25 cellular contexts compared by ENCODE assay signal in the genomic region with DNA sequence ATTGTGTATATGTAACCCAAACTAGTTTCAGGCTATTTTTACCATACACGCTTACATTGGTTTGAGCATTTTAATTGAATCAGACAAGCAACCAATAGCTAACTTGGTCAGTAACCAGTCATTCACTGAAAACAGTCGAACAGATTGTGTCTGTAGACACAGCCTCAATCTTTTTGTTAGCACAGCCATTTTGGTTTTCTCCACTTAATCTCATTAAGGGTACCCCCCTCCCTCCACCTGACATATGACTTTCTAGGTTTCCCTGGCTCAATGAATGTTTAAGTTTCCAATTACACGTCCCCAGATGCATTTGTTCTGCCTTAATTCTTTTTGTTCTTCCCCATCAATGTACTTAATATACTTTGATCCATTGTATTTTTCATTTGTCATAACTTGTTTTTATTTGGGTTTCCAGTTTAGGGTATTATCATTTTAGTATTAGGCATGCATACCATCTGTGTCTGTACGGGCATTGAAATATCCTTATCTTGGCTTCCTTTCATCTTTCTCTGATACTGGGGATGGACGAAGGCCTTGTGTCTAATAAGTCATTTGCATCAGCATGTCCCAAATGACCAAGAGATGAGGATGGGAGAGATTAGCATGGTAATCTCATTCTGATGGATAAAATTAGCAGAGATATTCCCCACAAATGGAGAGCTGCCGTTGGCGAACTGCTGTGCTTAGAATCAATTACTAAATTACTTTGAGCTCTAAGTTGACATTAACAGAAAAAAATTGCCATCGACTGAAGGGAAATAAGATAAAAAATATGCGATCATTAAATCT. TPM values are rescaled to one million over a fixed set of nuclear protein-coding genes. Genes with fewer than 3 reads are reported as not detected.
A peak's percentile ranks its signal among the peaks of the same experiment; 100 is the strongest.
DNase-seq lines count a peak whose midpoint lies in the region; TF ChIP-seq lines count a peak whose summit lies in the region.
"Had no signal": no experiment of that assay in that cellular context is flagged by ENCODE, and none has a peak within 500 bp of the region (broad histone marks: within the 10 kb centered on the region; RNA-seq: fewer than 3 reads in every experiment).

No MANE protein-coding gene starts in this region.

- H3K4me3 ChIP-seq in WERI-Rb-1 (ENCODE audit: low read depth, low read length), result no peak overlapping the region
- no peak overlapping the region for H3K4me3 ChIP-seq in Peyer's patch
- H3K4me3 ChIP-seq: SK-N-MC had no signal

- no peaks in the 10 kb centered on the region for H3K27me3 ChIP-seq in WERI-Rb-1 (ENCODE audit: insufficient read depth, low read depth, severe bottlenecking)
- no peaks in the 10 kb centered on the region for H3K27me3 ChIP-seq in Peyer's patch

- no peaks in the 10 kb centered on the region for H3K9me3 ChIP-seq in WERI-Rb-1 (ENCODE audit: severe bottlenecking)
- H3K9me3 ChIP-seq in Peyer's patch, result no peaks in the 10 kb centered on the region

- TF ChIP-seq CTCF in WERI-Rb-1 (IDR thresholded peaks at IDR 0.05; ENCODE audit: low read depth, low read length) (no peak), Peyer's patch (IDR thresholded peaks at IDR 0.05) (no peak)

- no peaks in the 10 kb centered on the region for H3K4me1 ChIP-seq in Peyer's patch

- H3K36me3 ChIP-seq in WERI-Rb-1, result no peaks in the 10 kb centered on the region
- H3K36me3 ChIP-seq in Peyer's patch, result no peaks in the 10 kb centered on the region

- peak; percentile 6 to 15 for DNase-seq in NCI-H2081 (lab: John Stamatoyannopoulos, UW)
- no peak for DNase-seq in NCI-H2081 treated with DMSO at 0.1 percent for 48 hours (lab: John Stamatoyannopoulos, UW)
- DNase-seq in NCI-H82 (lab: John Stamatoyannopoulos, UW), result peak; percentile 98
- DNase-seq in WERI-Rb-1, result peak; percentile 16
- DNase-seq in mucosa of gallbladder (ENCODE audit: low spot score), result no peak
- no peak for DNase-seq in NCI-H2029 (lab: John Stamatoyannopoulos, UW)
- DNase-seq in Peyer's patch, result no peak
- DNase-seq: CD8-positive, alpha-beta T cell; DMS153; DND-41; NCI-H1048; NCI-H1417; NCI-H1694; NCI-H2107; NCI-H226; NCI-H510A treated with DMSO at 0.1 percent for 48 hours; NCI-H774; SHP77 had no signal

- H3K27ac ChIP-seq in WERI-Rb-1 (peak overlapping the region; percentile 55), Peyer's patch (no peak overlapping the region)
- H3K27ac ChIP-seq: 22Rv1, C4-2B, HL-60, RWPE1, SK-N-MC had no signal

- TF ChIP-seq POLR2A in Peyer's patch (IDR thresholded peaks at IDR 0.05), result no peak

RNA-seq across cellular contexts. Expression of a gene that starts 35.9 kb away (rescaled TPM):
- 0.26 TPM for total RNA-seq in mucosa of gallbladder
- 1 to 10 TPM in 1 of 4 donors, under 1 TPM in 1, not detected in 2; 0.80 to 1.5 TPM for total RNA-seq in Peyer's patch
- total RNA-seq: B cell; CD8-positive, alpha-beta T cell; H1 had no signal

Comparison
In these comparisons a context has a peak if more than half of its experiments do, and no peak if none do; other contexts are left out.
1. DNase-seq: peak in NCI-H2081 (2 of 2), NCI-H82 (single experiment) and WERI-Rb-1 (single experiment); none in NCI-H2081 treated with DMSO at 0.1 percent for 48 hours (single experiment), mucosa of gallbladder (single experiment), NCI-H2029 (single experiment) and Peyer's patch (0 of 3).